In the genomic region with DNA sequence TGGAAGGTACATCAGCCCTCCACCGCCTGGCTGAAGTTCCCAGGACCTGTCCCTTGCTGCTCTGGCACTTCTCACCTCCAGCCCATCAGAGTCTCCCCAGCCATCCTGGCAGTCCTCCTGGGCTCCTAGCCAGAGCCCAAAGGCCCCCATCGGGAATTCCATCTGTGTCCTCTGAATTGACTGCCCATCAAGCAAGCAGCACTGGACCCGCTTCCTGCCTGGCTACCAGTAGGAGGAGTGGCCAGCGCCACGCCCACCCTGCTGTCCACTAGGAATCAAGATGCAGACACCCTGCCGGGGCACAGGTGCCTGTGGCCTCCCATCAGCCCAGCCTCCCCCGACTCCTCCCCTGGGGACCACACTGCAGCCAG, we compare ENCODE assay signal across 24 cellular contexts. TPM values are rescaled to one million over a fixed set of nuclear protein-coding genes. Genes with fewer than 3 reads are reported as not detected.
DNase-seq lines count a peak whose midpoint lies in the region; ATAC-seq and TF ChIP-seq lines count a peak whose summit lies in the region.
"Had no signal": no experiment of that assay in that cellular context is flagged by ENCODE, and none has a peak within 500 bp of the region (broad histone marks: within the 10 kb centered on the region; RNA-seq: fewer than 3 reads in every experiment).

No MANE protein-coding gene starts in this region.

- H3K4me2 ChIP-seq in PC-3 (ENCODE audit: low read length), result no peak overlapping the region

- H3F3A ChIP-seq in PC-3 (ENCODE audit: low read length, unreplicated experiment), result no peaks in the 10 kb centered on the region

- CTCF ChIA-PET in PC-3 (lab: Charles Lee), result no interaction called here

- DNase-seq in COLO668 (lab: John Stamatoyannopoulos, UW; ENCODE audit: unreplicated experiment) (peak; percentile 23), G401 (ENCODE audit: low spot score) (peak; percentile 94), SK-N-DZ (ENCODE audit: low spot score) (peak; percentile 40), islet precursor cell (peak; percentile 54), PC-3 (no peak)
- no peak for DNase-seq in stimulated activated CD4-positive, alpha-beta T cell treated with anti-CD3 and anti-CD28 coated beads, Interleukin-2, amount 100 ng/mL, for 24 hours
- DNase-seq: activated CD4-positive, alpha-beta memory T cell treated with anti-CD3 and anti-CD28 coated beads, Interleukin-2, amount 10 ng/mL, durations not matched to agents 7 days and 5 days; activated naive CD4-positive, alpha-beta T cell treated with Interleukin-2 at 50 U/mL for 16 hours; amniotic stem cell; CD4-positive, alpha-beta T cell; dermis blood vessel endothelial cell; DMS79; Kasumi-1; nucleus accumbens; small intestine; stimulated activated CD4-positive, alpha-beta T cell treated with anti-CD3 and anti-CD28 coated beads, Interleukin-2, amount 100 ng/mL, for 48 hours; stimulated activated naive CD4-positive, alpha-beta T cell; T-helper 9 cell had no signal

- no peak overlapping the region for H3K9ac ChIP-seq in PC-3 (ENCODE audit: low read length)

- H3K27me3 ChIP-seq in PC-3 (ENCODE audit: low read length), result peaks cover 7% of the 10 kb centered on the region; the same call in 1 of the 2 replicates

- no peaks in the 10 kb centered on the region for H3K9me2 ChIP-seq in PC-3 (replicated peaks; ENCODE audit: low read length)

- ATAC-seq in GM19395 (IDR thresholded peaks at IDR 0.05; ENCODE audit: unreplicated experiment) (no peak), PC-3 (no peak)
- ATAC-seq: activated CD4-positive, CD25-positive, alpha-beta regulatory T cell treated with anti-CD3 and anti-CD28 coated beads, Interleukin-2, amount 50 U/mL, for 24 hours had no signal

- in situ Hi-C loops in G401 (cut with HindIII; ENCODE audit: low sequenced_read_pairs), result no loop called here

- no peak overlapping the region for H3K27ac ChIP-seq in PC-3 (ENCODE audit: low read length)

- intact Hi-C loops in PC-3 (cut with micrococcal nuclease), result no loop called here

- BruUV-seq in PC-3 (replicated peaks; lab: Mats Ljungman, UMichigan), result no TSS peak

- H3K79me2 ChIP-seq in PC-3 (ENCODE audit: low read length), result no peaks in the 10 kb centered on the region

- no peak overlapping the region for H3K4me3 ChIP-seq in PC-3 (ENCODE audit: low read length)

- POLR2A ChIA-PET in PC-3 (lab: Charles Lee; ENCODE audit: unreplicated experiment), result no interaction called here

- no peak overlapping the region for H2AFZ ChIP-seq in PC-3 (ENCODE audit: low read length)

- H4K20me1 ChIP-seq in PC-3 (ENCODE audit: low read length), result no peaks in the 10 kb centered on the region

- H3K36me3 ChIP-seq in PC-3 (ENCODE audit: low read depth, low read length), result no peaks in the 10 kb centered on the region

- no peaks in the 10 kb centered on the region for H3K4me1 ChIP-seq in PC-3 (ENCODE audit: insufficient read depth, low read length)

- H3K9me3 ChIP-seq in PC-3 (ENCODE audit: low read length), result no peaks in the 10 kb centered on the region

- no peak for TF ChIP-seq CTCF in PC-3 (conservative IDR thresholded peaks at IDR 0.05; ENCODE audit: low read depth, low read length)

RNA-seq across cellular contexts. Expression of a gene that starts 47.2 kb away (rescaled TPM):
- total RNA-seq in G401 (2014; rRNA removed; shearing (Covaris generic)), result not detected in 2 replicates
- polyA plus RNA-seq in SK-N-DZ (2014; cell fraction: cytosol; rRNA removed), result 0.92 and 1.1 TPM in 2 replicates
- 0.73 and 1.3 TPM in 2 replicates for polyA plus RNA-seq in SK-N-DZ (2014; cell fraction: nucleus; rRNA removed)
- not detected in 2 replicates for total RNA-seq in PC-3 (2014; rRNA removed)
- total RNA-seq: bronchial epithelial cell, endothelial cell of umbilical vein, NCI-H460, RPMI7951 had no signal
- polyA plus RNA-seq: endothelial cell of umbilical vein had no signal

Comparison
In these comparisons a context has a peak if more than half of its experiments do, and no peak if none do; other contexts are left out.
1. DNase-seq: peak in COLO668 (single experiment), G401 (single experiment), SK-N-DZ (single experiment) and islet precursor cell (single experiment); none in stimulated activated CD4-positive, alpha-beta T cell treated with anti-CD3 and anti-CD28 coated beads, Interleukin-2, amount 100 ng/mL, for 24 hours (0 of 2) and PC-3 (single experiment).